8 cellular contexts compared by ENCODE assay signal in genomic region chr11:60912851-60913550, GRCh38. TPM values are rescaled to one million over a fixed set of nuclear protein-coding genes. Genes with fewer than 3 reads are reported as not detected.
A peak's percentile ranks its signal among the peaks of the same experiment; 100 is the strongest.
DNase-seq lines count a peak whose midpoint lies in the region; ATAC-seq and TF ChIP-seq lines count a peak whose summit lies in the region.

No MANE protein-coding gene starts in this region.

- CTCF ChIA-PET in activated CD8-positive, alpha-beta T cell treated with anti-CD3 and anti-CD28 coated beads, Interleukin-2, amount 10 ng/mL, durations not matched to agents 7 days and 5 days (lab: Charles Lee) = interaction anchor here (1.0 to 4.7 kb wide), 10 partner anchors 9 to 382 kb away, joined by 3 to 31 read pairs (median 6); partner anchors contain the start of gene VWCE

- H3F3A ChIP-seq in smooth muscle cell (ENCODE audit: low read depth) = no peaks in the 10 kb centered on the region

- H3K36me3 ChIP-seq in smooth muscle cell (ENCODE audit: low read depth) = no peaks in the 10 kb centered on the region

- H3K9ac ChIP-seq in smooth muscle cell (ENCODE audit: low read depth) = peak overlapping the region; percentile 88

- ATAC-seq in activated CD8-positive, alpha-beta T cell treated with anti-CD3 and anti-CD28 coated beads, Interleukin-2, amount 10 ng/mL, durations not matched to agents 7 days and 5 days = no peak
- ATAC-seq in right cardiac atrium = peak in 1 of 2 donors; percentile 0
- ATAC-seq in omental fat pad (ENCODE audit: low FRiP score) = no peak
- ATAC-seq in GM21529 (IDR thresholded peaks at IDR 0.05; ENCODE audit: unreplicated experiment) = no peak
- ATAC-seq in HG03159 (IDR thresholded peaks at IDR 0.05; ENCODE audit: unreplicated experiment) = no peak

- H3K27ac Mint-ChIP-seq in HFFc6 = no peak overlapping the region
- H3K27ac Mint-ChIP-seq in activated CD8-positive, alpha-beta T cell treated with anti-CD3 and anti-CD28 coated beads, Interleukin-2, amount 10 ng/mL, durations not matched to agents 7 days and 5 days = peak overlapping the region; percentile 96

- 51% methylated on average over 22 of the region's 22 CpGs for WGBS in right cardiac atrium
- 97% methylated on average over 22 of the region's 22 CpGs for WGBS in smooth muscle cell (ENCODE audit: low lambda C conversion rate)

- H3K4me1 Mint-ChIP-seq in HFFc6 (ENCODE audit: low read depth) = peaks cover 41% of the 10 kb centered on the region
- H3K4me1 Mint-ChIP-seq in activated CD8-positive, alpha-beta T cell treated with anti-CD3 and anti-CD28 coated beads, Interleukin-2, amount 10 ng/mL, durations not matched to agents 7 days and 5 days (ENCODE audit: low read depth) = peaks cover 47% of the 10 kb centered on the region

- POLR2A ChIA-PET in activated CD8-positive, alpha-beta T cell treated with anti-CD3 and anti-CD28 coated beads, Interleukin-2, amount 10 ng/mL, durations not matched to agents 7 days and 5 days (lab: Charles Lee) = interaction anchor here (0.8 to 3.1 kb wide), 6 partner anchors 7 to 1752 kb away, joined by 3 to 23 read pairs (median 4); partner anchors contain the start of genes C11orf98, CD5, CSKMT and PRPF19

- DNase-seq in HFFc6 = no peak
- DNase-seq in activated CD8-positive, alpha-beta T cell treated with anti-CD3 and anti-CD28 coated beads, Interleukin-2, amount 10 ng/mL, durations not matched to agents 7 days and 5 days = no peak
- peak in 2 of 3 donors; percentile 76 to 77 for DNase-seq in right cardiac atrium
- no peak for DNase-seq in smooth muscle cell (lab: John Stamatoyannopoulos, UW; ENCODE audit: unreplicated experiment)
- DNase-seq in CD1c-positive myeloid dendritic cell (ENCODE audit: extremely low spot score) = no peak
- no peak for DNase-seq in omental fat pad (ENCODE audit: low spot score)

- H3K4me3 ChIP-seq in right cardiac atrium (ENCODE audit: low read length) (peak overlapping the region; percentile 86), smooth muscle cell (peak overlapping the region; percentile 77)

- H3K27me3 Mint-ChIP-seq in HFFc6 (ENCODE audit: insufficient read depth) = peaks cover 14% of the 10 kb centered on the region
- H3K27me3 Mint-ChIP-seq in activated CD8-positive, alpha-beta T cell treated with anti-CD3 and anti-CD28 coated beads, Interleukin-2, amount 10 ng/mL, durations not matched to agents 7 days and 5 days (ENCODE audit: low read depth) = peaks cover 7% of the 10 kb centered on the region

- peak overlapping the region; percentile 97 for H2AFZ ChIP-seq in smooth muscle cell (ENCODE audit: low read depth)

- H3K9me3 ChIP-seq in right cardiac atrium (ENCODE audit: control insufficient read depth, low read length) (no peaks in the 10 kb centered on the region), smooth muscle cell (replicated peaks; ENCODE audit: low read depth) (no peaks in the 10 kb centered on the region)

- TF ChIP-seq CTCF in HFFc6 (IDR thresholded peaks at IDR 0.05) (no peak), smooth muscle cell (IDR thresholded peaks at IDR 0.05; ENCODE audit: borderline replicate concordance, insufficient read depth, poor library complexity, severe bottlenecking) (no peak), omental fat pad (IDR thresholded peaks at IDR 0.05) (no peak)

- no peaks in the 10 kb centered on the region for H3K9me3 Mint-ChIP-seq in HFFc6
- no peaks in the 10 kb centered on the region for H3K9me3 Mint-ChIP-seq in activated CD8-positive, alpha-beta T cell treated with anti-CD3 and anti-CD28 coated beads, Interleukin-2, amount 10 ng/mL, durations not matched to agents 7 days and 5 days (ENCODE audit: insufficient read depth)

- H3K27me3 ChIP-seq in right cardiac atrium (ENCODE audit: control insufficient read depth, insufficient read depth) (no peaks in the 10 kb centered on the region), smooth muscle cell (ENCODE audit: low read depth) (peaks cover 6% of the 10 kb centered on the region)

- H3K36me3 Mint-ChIP-seq in HFFc6 (ENCODE audit: low read depth) = no peaks in the 10 kb centered on the region
- H3K36me3 Mint-ChIP-seq in activated CD8-positive, alpha-beta T cell treated with anti-CD3 and anti-CD28 coated beads, Interleukin-2, amount 10 ng/mL, durations not matched to agents 7 days and 5 days (ENCODE audit: low read depth) = peaks cover 16% of the 10 kb centered on the region

- H3K4me2 ChIP-seq in smooth muscle cell = peak overlapping the region; percentile 97

- intact Hi-C loops in right cardiac atrium (cut with DNase I) = no loop called here

- H3K27ac ChIP-seq in right cardiac atrium (ENCODE audit: low read length) (peak overlapping the region; percentile 86), smooth muscle cell (ENCODE audit: low read depth) (peak overlapping the region; percentile 89)

- peaks cover 13% of the 10 kb centered on the region for H3K4me1 ChIP-seq in right cardiac atrium (ENCODE audit: control insufficient read depth, insufficient read depth, low read length)
- peaks cover 16% of the 10 kb centered on the region for H3K4me1 ChIP-seq in smooth muscle cell (ENCODE audit: low read depth)

- peak overlapping the region; percentile 95 for H3K4me3 Mint-ChIP-seq in HFFc6
- H3K4me3 Mint-ChIP-seq in activated CD8-positive, alpha-beta T cell treated with anti-CD3 and anti-CD28 coated beads, Interleukin-2, amount 10 ng/mL, durations not matched to agents 7 days and 5 days = peak overlapping the region; percentile 93

- H3K79me2 ChIP-seq in smooth muscle cell (ENCODE audit: low read depth) = peaks cover 18% of the 10 kb centered on the region

- peaks cover 4% of the 10 kb centered on the region for H4K20me1 ChIP-seq in smooth muscle cell (ENCODE audit: low read depth)

RNA-seq across cellular contexts. Expression of gene TMEM109, which starts 1.0 kb away (rescaled TPM):
- 100 to 1,000 TPM in 1 of 6 experiments, 10 to 100 TPM in 5; 74.6 to 101 (median 92.5) TPM for total RNA-seq in HFFc6 (2021; fragmentation: NEBNext Ultra II Directional; extraction: Animal tissue kit (Norgen Biotek cat#: 25700))
- 100 to 1,000 TPM; 136 to 139 TPM for total RNA-seq in activated CD8-positive, alpha-beta T cell treated with anti-CD3 and anti-CD28 coated beads, Interleukin-2, amount 10 ng/mL, durations not matched to agents 7 days and 5 days
- total RNA-seq in right cardiac atrium (100 to 1,000 TPM; 103 to 119 (median 117) TPM), smooth muscle cell (19.8 and 48.5 TPM in 2 replicates), omental fat pad (100 to 1,000 TPM in 1 of 4 donors, 10 to 100 TPM in 3; 79.6 to 150 (median 88.7) TPM)
- polyA plus RNA-seq in right cardiac atrium (112 TPM), smooth muscle cell (99.7 and 107 TPM in 2 replicates)

RNA-seq across cellular contexts. Expression of gene PRPF19, which starts 6.6 kb away (rescaled TPM):
- total RNA-seq in HFFc6 (2021; fragmentation: NEBNext Ultra II Directional; extraction: Animal tissue kit (Norgen Biotek cat#: 25700)) = 10 to 100 TPM; 72.5 to 95.1 (median 89.4) TPM
- total RNA-seq in activated CD8-positive, alpha-beta T cell treated with anti-CD3 and anti-CD28 coated beads, Interleukin-2, amount 10 ng/mL, durations not matched to agents 7 days and 5 days = 100 to 1,000 TPM; 161 TPM
- total RNA-seq in right cardiac atrium (10 to 100 TPM; 35.4 to 43.4 (median 38.8) TPM), smooth muscle cell (33.0 and 36.3 TPM in 2 replicates), omental fat pad (10 to 100 TPM; 50.3 to 93.9 (median 58.0) TPM)
- polyA plus RNA-seq in right cardiac atrium (31.5 TPM), smooth muscle cell (10.2 and 14.1 TPM in 2 replicates)

RNA-seq across cellular contexts. Expression of gene TMEM132A, which starts 11.3 kb away (rescaled TPM):
- 10 to 100 TPM; 23.8 to 32.2 (median 26.9) TPM for total RNA-seq in HFFc6 (2021; fragmentation: NEBNext Ultra II Directional; extraction: Animal tissue kit (Norgen Biotek cat#: 25700))
- total RNA-seq in activated CD8-positive, alpha-beta T cell treated with anti-CD3 and anti-CD28 coated beads, Interleukin-2, amount 10 ng/mL, durations not matched to agents 7 days and 5 days = under 1 TPM; 0.37 to 0.47 TPM
- 10 to 100 TPM in 1 of 4 donors, 1 to 10 TPM in 3; 5.1 to 10.2 (median 7.0) TPM for total RNA-seq in right cardiac atrium
- polyA plus RNA-seq in right cardiac atrium = 6.8 TPM
- total RNA-seq in smooth muscle cell = 40.7 and 46.6 TPM in 2 replicates
- 91.3 and 108 TPM in 2 replicates for polyA plus RNA-seq in smooth muscle cell
- 10 to 100 TPM in 1 of 4 donors, 1 to 10 TPM in 3; 2.9 to 11.3 (median 6.7) TPM for total RNA-seq in omental fat pad

RNA-seq across cellular contexts. Expression of gene SLC15A3, which starts 39.0 kb away (rescaled TPM):
- total RNA-seq in HFFc6 (2021; fragmentation: NEBNext Ultra II Directional; extraction: Animal tissue kit (Norgen Biotek cat#: 25700)) = 1 to 10 TPM; 2.7 to 6.6 (median 3.4) TPM
- total RNA-seq in activated CD8-positive, alpha-beta T cell treated with anti-CD3 and anti-CD28 coated beads, Interleukin-2, amount 10 ng/mL, durations not matched to agents 7 days and 5 days = 1 to 10 TPM; 2.0 to 2.2 TPM
- total RNA-seq in right cardiac atrium (10 to 100 TPM; 17.4 to 24.7 (median 22.1) TPM), smooth muscle cell (0.27 and 0.99 TPM in 2 replicates), omental fat pad (10 to 100 TPM; 17.6 to 56.0 (median 32.3) TPM)
- polyA plus RNA-seq in right cardiac atrium (24.6 TPM), smooth muscle cell (0.33 and 2.4 TPM in 2 replicates)

RNA-seq across cellular contexts. Expression of gene ZP1, which starts 45.7 kb away (rescaled TPM):
- under 1 TPM in 3 of 6 experiments, not detected in 3; 0.13 to 0.30 (median 0.29) TPM for total RNA-seq in HFFc6 (2021; fragmentation: NEBNext Ultra II Directional; extraction: Animal tissue kit (Norgen Biotek cat#: 25700))
- under 1 TPM in 1 of 2 experiments, not detected in 1; 0.34 TPM for total RNA-seq in activated CD8-positive, alpha-beta T cell treated with anti-CD3 and anti-CD28 coated beads, Interleukin-2, amount 10 ng/mL, durations not matched to agents 7 days and 5 days
- total RNA-seq in right cardiac atrium (not detected), smooth muscle cell (0.94 TPM in 1 of 2 replicates, not detected in the other), omental fat pad (1 to 10 TPM in 2 of 4 donors, not detected in 2; 2.2 to 3.0 TPM)
- polyA plus RNA-seq in right cardiac atrium (0.16 TPM), smooth muscle cell (1.4 and 2.9 TPM in 2 replicates)

Comparison
In these comparisons a context has a peak if more than half of its experiments do, and no peak if none do; other contexts are left out.
1. DNase-seq: peak in right cardiac atrium (2 of 3); none in HFFc6 (single experiment), activated CD8-positive, alpha-beta T cell treated with anti-CD3 and anti-CD28 coated beads, Interleukin-2, amount 10 ng/mL, durations not matched to agents 7 days and 5 days (single experiment), smooth muscle cell (single experiment), CD1c-positive myeloid dendritic cell (single experiment) and omental fat pad (single experiment).